ENCODE assay signal across 26 cellular contexts in genomic region chr14:62734831-62735230, GRCh38.
"Had no signal": no experiment of that assay in that cellular context is flagged by ENCODE, and none has a peak within 500 bp of the region (broad histone marks: within the 10 kb centered on the region; RNA-seq: fewer than 3 reads in every experiment).

No MANE protein-coding gene starts in this region.

- H3K27ac ChIP-seq: gastrocnemius medialis, neutrophil, parathyroid adenoma, right lobe of liver, transverse colon, upper lobe of right lung, vagina had no signal

- DNase-seq: cortex of kidney; effector memory CD8-positive, alpha-beta T cell; erythroblast; gastrocnemius medialis; head of caudate nucleus; kidney; mesenchymal stem cell; mucosa of descending colon; naive B cell; right lobe of liver; small intestine; stimulated activated CD4-positive, alpha-beta T cell treated with anti-CD3 and anti-CD28 coated beads, Interleukin-15, amount 100 ng/mL, for 24 hours; stimulated activated CD4-positive, alpha-beta T cell treated with anti-CD3 and anti-CD28 coated beads, Interleukin-2, amount 100 ng/mL, for 48 hours; stimulated activated naive B cell treated with anti-CD40 and anti-IgM and Interleukin-4, amounts not matched to agents 10 μg/mL and 1 μg/mL and 100 μg/mL, for 72 hours; transverse colon; upper lobe of right lung had no signal

- H3K27me3 ChIP-seq: gastrocnemius medialis, neutrophil, right lobe of liver, transverse colon, upper lobe of right lung, vagina had no signal

- H3K4me1 Mint-ChIP-seq: naive B cell; neural crest cell; stimulated activated naive B cell treated with anti-CD40 and anti-IgM and Interleukin-4, amounts not matched to agents 10 μg/mL and 1 μg/mL and 100 μg/mL, for 72 hours had no signal

- H3K36me3 Mint-ChIP-seq: mesothelial cell of epicardium; naive B cell; natural killer cell treated with Interleukin-12 subunit alpha and Interleukin-12 subunit beta and Interleukin-15 and Interleukin-18, amount 100 ng/mL, for 72 hours; stimulated activated naive B cell treated with anti-CD40 and anti-IgM and Interleukin-4, amounts not matched to agents 10 μg/mL and 1 μg/mL and 100 μg/mL, for 72 hours had no signal

- H3K4me3 Mint-ChIP-seq: effector memory CD8-positive, alpha-beta T cell; mesothelial cell of epicardium; naive B cell; natural killer cell treated with Interleukin-12 subunit alpha and Interleukin-12 subunit beta and Interleukin-15 and Interleukin-18, amount 100 ng/mL, for 72 hours; neural crest cell; stimulated activated naive B cell treated with anti-CD40 and anti-IgM and Interleukin-4, amounts not matched to agents 10 μg/mL and 1 μg/mL and 100 μg/mL, for 72 hours; stimulated activated naive CD8-positive, alpha-beta T cell treated with anti-CD3 and anti-CD28 coated beads, Interleukin-15, Interleukin-2, amounts not matched to agents 100 ng/mL and 50 ng/mL, for 24 hours had no signal

- H3K27me3 Mint-ChIP-seq: effector memory CD8-positive, alpha-beta T cell; naive B cell; natural killer cell treated with Interleukin-12 subunit alpha and Interleukin-12 subunit beta and Interleukin-15 and Interleukin-18, amount 100 ng/mL, for 72 hours; progenitor cell of endocrine pancreas; stimulated activated naive B cell treated with anti-CD40 and anti-IgM and Interleukin-4, amounts not matched to agents 10 μg/mL and 1 μg/mL and 100 μg/mL, for 72 hours; stimulated activated naive CD8-positive, alpha-beta T cell treated with anti-CD3 and anti-CD28 coated beads, Interleukin-15, Interleukin-2, amounts not matched to agents 100 ng/mL and 50 ng/mL, for 24 hours had no signal

- H3K4me1 ChIP-seq: gastrocnemius medialis, parathyroid adenoma, right lobe of liver, transverse colon, upper lobe of right lung, vagina had no signal

- H3K36me3 ChIP-seq: gastrocnemius medialis, neutrophil, right lobe of liver, transverse colon, upper lobe of right lung, vagina had no signal

- H3K9me3 ChIP-seq: gastrocnemius medialis, neutrophil, right lobe of liver, transverse colon, upper lobe of right lung, vagina had no signal

- H3K27ac Mint-ChIP-seq: effector memory CD8-positive, alpha-beta T cell; mesothelial cell of epicardium; naive B cell; natural killer cell treated with Interleukin-12 subunit alpha and Interleukin-12 subunit beta and Interleukin-15 and Interleukin-18, amount 100 ng/mL, for 72 hours; progenitor cell of endocrine pancreas; stimulated activated naive B cell treated with anti-CD40 and anti-IgM and Interleukin-4, amounts not matched to agents 10 μg/mL and 1 μg/mL and 100 μg/mL, for 72 hours; stimulated activated naive CD8-positive, alpha-beta T cell treated with anti-CD3 and anti-CD28 coated beads, Interleukin-15, Interleukin-2, amounts not matched to agents 100 ng/mL and 50 ng/mL, for 24 hours had no signal

- FAIRE-seq: kidney, small intestine had no signal

- H3K4me3 ChIP-seq: gastrocnemius medialis, lung, mucosa of descending colon, right lobe of liver, transverse colon, upper lobe of right lung, vagina had no signal

- ATAC-seq: effector memory CD8-positive, alpha-beta T cell; gastrocnemius medialis; left lobe of liver; mucosa of descending colon; natural killer cell treated with Interleukin-12 subunit alpha and Interleukin-12 subunit beta and Interleukin-15 and Interleukin-18, amount 100 ng/mL, for 72 hours; right lobe of liver; stimulated activated naive B cell treated with anti-CD40 and anti-IgM and Interleukin-4, amounts not matched to agents 10 μg/mL and 1 μg/mL and 100 μg/mL, for 72 hours; upper lobe of right lung had no signal
